Comparison of ENCODE assay signal across 16 cellular contexts in genomic region chr17:40058151-40058784, GRCh38. TPM values are rescaled to one million over a fixed set of nuclear protein-coding genes. Genes with fewer than 3 reads are reported as not detected.
DNase-seq lines count a peak whose midpoint lies in the region; ATAC-seq, FAIRE-seq and TF ChIP-seq lines count a peak whose summit lies in the region.
"Had no signal": no experiment of that assay in that cellular context is flagged by ENCODE, and none has a peak within 500 bp of the region (broad histone marks: within the 10 kb centered on the region; RNA-seq: fewer than 3 reads in every experiment).

No MANE protein-coding gene starts in this region.

- H2BK120ac ChIP-seq in mesendoderm (ENCODE audit: low read depth, low read length), result no peak overlapping the region

- no peak for FAIRE-seq in pancreas (lab: Jason Lieb, UNC)
- FAIRE-seq: GM12878, HTR-8/SVneo had no signal

- peak overlapping the region; percentile 18; the same call in 1 of the 2 replicates for H3K9ac ChIP-seq in GM23248
- H3K9ac ChIP-seq in skeletal muscle tissue (ENCODE audit: low read depth in 1 of 3, low read length in 3 of 3), result peak overlapping the region in 2 of 3 donors; percentile 14 to 36
- no peak overlapping the region for H3K9ac ChIP-seq in mesendoderm (ENCODE audit: low read length)

- DNase-seq in GM23248 (peak; percentile 41), astrocyte of the spinal cord (ENCODE audit: low read depth, low spot score) (peak; percentile 38), iris pigment epithelial cell (ENCODE audit: low read depth) (peak; percentile 48), mesendoderm (no peak), pancreas (no peak)
- no peak for DNase-seq in activated CD8-positive, alpha-beta memory T cell treated with anti-CD3 and anti-CD28 coated beads, Interleukin-2, amount 50 U/mL, for 48 hours
- DNase-seq: activated CD4-positive, alpha-beta T cell treated with anti-CD3 and anti-CD28 coated beads for 48 hours; CD8-positive, alpha-beta memory T cell; mammary epithelial cell; SIG-M5 had no signal

- no peak overlapping the region for H4K8ac ChIP-seq in mesendoderm (ENCODE audit: low read depth, low read length)

- 48 to 52% methylated on average over 8 of the region's 8 CpGs for WGBS in GM23248 (ENCODE audit: low coverage in 1 of 2, low lambda C conversion rate in 2 of 2, missing lambda C conversion rate in 2 of 2), 2 experiments
- no CpG with 5 or more reads among the region's 8 CpGs for WGBS in mesendoderm (ENCODE audit: extremely low coverage, insufficient coverage, low lambda C conversion rate)
- WGBS in pancreas, 2 donors, result 71 to 78% methylated on average over 8 of the region's 8 CpGs

- H2AFZ ChIP-seq in GM23248, result peak overlapping the region; percentile 75

- no peak overlapping the region for H2BK15ac ChIP-seq in mesendoderm (replicated peaks; ENCODE audit: low read depth)

- 0 out of 2 replicates have a peak, but pooled peaks cover 6% of the 10 kb centered on the region for H3F3A ChIP-seq in GM23248 (ENCODE audit: insufficient read depth)

- H3K4me3 ChIP-seq in GM23248 (0 out of 2 replicates have a peak overlapping the region, but pooled peaks have one; percentile 18), astrocyte of the spinal cord (ENCODE audit: low read depth, low read length) (no peak overlapping the region), skeletal muscle tissue (ENCODE audit: low read length in 3 of 3) (peak overlapping the region in 1 of 3 donors; percentile 35), mesendoderm (ENCODE audit: low read length) (no peak overlapping the region), pancreas (no peak overlapping the region)
- H3K4me3 ChIP-seq: GM12878 had no signal

- ATAC-seq in GM21529 (IDR thresholded peaks at IDR 0.05; ENCODE audit: unreplicated experiment) (no peak), pancreas (no peak)
- ATAC-seq: esophagus mucosa; GM12878; stimulated activated memory B cell treated with anti-CD40 and anti-IgM and Interleukin-4, amounts not matched to agents 10 μg/mL and 1 μg/mL and 100 μg/mL, for 72 hours had no signal

- intact Hi-C loops in pancreas (cut with DNase I), result no loop called here

- peaks cover 8% of the 10 kb centered on the region; the same call in 1 of the 2 replicates for H3K4me1 ChIP-seq in GM23248 (ENCODE audit: insufficient read depth)
- peaks cover 15 to 30% (median 16%) of the 10 kb centered on the region in 3 donors for H3K4me1 ChIP-seq in skeletal muscle tissue (ENCODE audit: control insufficient read depth in 3 of 3, insufficient read depth in 3 of 3, low read length in 3 of 3)
- peaks cover 2% of the 10 kb centered on the region for H3K4me1 ChIP-seq in mesendoderm (ENCODE audit: control insufficient read depth, low read depth, low read length)
- H3K4me1 ChIP-seq in pancreas, result peaks cover 0 to 7% (median 0%) of the 10 kb centered on the region in 3 donors

- H3K27ac ChIP-seq in GM23248, result no peak overlapping the region
- H3K27ac ChIP-seq in skeletal muscle tissue (ENCODE audit: low read depth, low read length), result peak overlapping the region; percentile 65
- H3K27ac ChIP-seq in mesendoderm (ENCODE audit: low read depth, low read length), result no peak overlapping the region
- no peak overlapping the region for H3K27ac ChIP-seq in pancreas

- H2AK5ac ChIP-seq in mesendoderm (ENCODE audit: low read length), result no peak overlapping the region

- H3K9me2 ChIP-seq in GM23248 (ENCODE audit: insufficient read depth), result no peaks in the 10 kb centered on the region

- in situ Hi-C loops in GM23248 (cut with MboI) (no loop called here), astrocyte of the spinal cord (cut with HindIII; ENCODE audit: low sequenced_read_pairs) (loop anchor here (25.0 kb wide), 1 partner anchor 129 kb away; the partner anchor contains the start of gene RAPGEFL1)

- H3K36me3 ChIP-seq in GM23248 (ENCODE audit: low read depth), result no peaks in the 10 kb centered on the region
- H3K36me3 ChIP-seq in skeletal muscle tissue (ENCODE audit: control insufficient read depth in 3 of 3, insufficient read depth in 3 of 3, low read length in 3 of 3), result peaks cover 0 to 3% (median 1%) of the 10 kb centered on the region in 3 donors
- H3K36me3 ChIP-seq in mesendoderm (ENCODE audit: control insufficient read depth, insufficient read depth, low read length), result no peaks in the 10 kb centered on the region
- no peaks in the 10 kb centered on the region for H3K36me3 ChIP-seq in pancreas

- H3K27me3 ChIP-seq in GM23248 (replicated peaks; ENCODE audit: insufficient read depth) (no peaks in the 10 kb centered on the region), skeletal muscle tissue (ENCODE audit: control insufficient read depth in 3 of 3, insufficient read depth in 3 of 3, low read length in 3 of 3) (no peaks in the 10 kb centered on the region), mesendoderm (ENCODE audit: insufficient read depth, low read length, poor library complexity) (no peaks in the 10 kb centered on the region), pancreas (no peaks in the 10 kb centered on the region)

- H2BK5ac ChIP-seq in mesendoderm (ENCODE audit: low read length), result no peak overlapping the region

- H3K56ac ChIP-seq in mesendoderm (ENCODE audit: low read length), result no peak overlapping the region

- peaks cover 14% of the 10 kb centered on the region for H3K79me2 ChIP-seq in GM23248 (ENCODE audit: insufficient read depth)
- H3K79me2 ChIP-seq in mesendoderm (ENCODE audit: control insufficient read depth, insufficient read depth, low read length), result no peaks in the 10 kb centered on the region

- no peak overlapping the region for H3K4ac ChIP-seq in mesendoderm (ENCODE audit: low read depth, low read length)

- H3K9me3 ChIP-seq in GM23248 (ENCODE audit: low read depth) (no peaks in the 10 kb centered on the region), skeletal muscle tissue (ENCODE audit: control insufficient read depth in 3 of 3, low read length in 3 of 3) (no peaks in the 10 kb centered on the region), pancreas (no peaks in the 10 kb centered on the region)

- H3K4me2 ChIP-seq in GM23248 (ENCODE audit: unreplicated experiment) (no peak overlapping the region), mesendoderm (ENCODE audit: low read length) (no peak overlapping the region)

- H4K20me1 ChIP-seq in GM23248 (ENCODE audit: insufficient read depth), result no peaks in the 10 kb centered on the region

- TF ChIP-seq CTCF in astrocyte of the spinal cord (IDR thresholded peaks at IDR 0.05; ENCODE audit: low read depth, low read length), result no peak
- TF ChIP-seq CTCF in pancreas (IDR thresholded peaks at IDR 0.05), result no peak

- no peak overlapping the region for H3K23ac ChIP-seq in mesendoderm (ENCODE audit: low read length)

- H3K18ac ChIP-seq in mesendoderm (ENCODE audit: low read length), result no peak overlapping the region

- no peaks in the 10 kb centered on the region for H3K79me1 ChIP-seq in mesendoderm (ENCODE audit: low read length)

- H4K5ac ChIP-seq in mesendoderm (ENCODE audit: low read length), result no peak overlapping the region

RNA-seq across cellular contexts. Expression of gene MED24, which starts 4.1 kb away (rescaled TPM):
- 35.3 and 37.3 TPM in 2 replicates for total RNA-seq in GM23248 (2014; rRNA removed; shearing (Covaris generic))
- polyA plus RNA-seq in GM23248 (2016; fragmentation: Nextera tagmentation; extraction: Ambion mirVana) (33.6 and 35.2 TPM in 2 replicates), pancreas (10 to 100 TPM; 58.5 to 60.1 TPM)
- total RNA-seq in skeletal muscle tissue (25.6 TPM), pancreas (10 to 100 TPM; 22.1 to 43.7 (median 29.1) TPM)
- 54.7 TPM for polyA plus RNA-seq in mesendoderm (2013, experiment 1 of 2)
- polyA plus RNA-seq in mesendoderm (2013, experiment 2 of 2), result 54.0 TPM

RNA-seq across cellular contexts. Expression of gene THRA, which starts 4.5 kb away (rescaled TPM):
- total RNA-seq in GM23248 (2014; rRNA removed; shearing (Covaris generic)), result 33.3 and 36.2 TPM in 2 replicates
- polyA plus RNA-seq in GM23248 (2016; fragmentation: Nextera tagmentation; extraction: Ambion mirVana) (15.8 and 16.4 TPM in 2 replicates), pancreas (10 to 100 TPM; 22.4 to 35.7 TPM)
- total RNA-seq in skeletal muscle tissue (30.8 TPM), pancreas (10 to 100 TPM; 13.8 to 28.1 (median 20.6) TPM)
- polyA plus RNA-seq in mesendoderm (2013, experiment 1 of 2), result 2.5 TPM
- 2.9 TPM for polyA plus RNA-seq in mesendoderm (2013, experiment 2 of 2)

RNA-seq across cellular contexts. Expression of gene NR1D1, which starts 42.1 kb away (rescaled TPM):
- total RNA-seq in GM23248 (2014; rRNA removed; shearing (Covaris generic)), result 0.76 and 2.4 TPM in 2 replicates
- polyA plus RNA-seq in GM23248 (2016; fragmentation: Nextera tagmentation; extraction: Ambion mirVana) (4.6 and 5.4 TPM in 2 replicates), pancreas (10 to 100 TPM; 11.0 to 17.5 TPM)
- total RNA-seq in skeletal muscle tissue (1.0 TPM), pancreas (10 to 100 TPM in 4 of 6 donors, 1 to 10 TPM in 2; 4.8 to 16.6 (median 11.2) TPM)
- 2.3 TPM for polyA plus RNA-seq in mesendoderm (2013, experiment 1 of 2)
- polyA plus RNA-seq in mesendoderm (2013, experiment 2 of 2), result 2.5 TPM

RNA-seq across cellular contexts. Expression of gene CSF3, which starts 43.0 kb away (rescaled TPM):
- not detected in 2 replicates for total RNA-seq in GM23248 (2014; rRNA removed; shearing (Covaris generic))
- 0.13 TPM in 1 of 2 replicates, not detected in the other for polyA plus RNA-seq in GM23248 (2016; fragmentation: Nextera tagmentation; extraction: Ambion mirVana)
- 0.52 TPM for total RNA-seq in skeletal muscle tissue
- 0.04 TPM for polyA plus RNA-seq in mesendoderm (2013, experiment 1 of 2)
- 0.04 TPM for polyA plus RNA-seq in mesendoderm (2013, experiment 2 of 2)
- total RNA-seq in pancreas, result under 1 TPM in 2 of 6 donors, not detected in 4; 0.16 to 0.20 TPM
- 1 to 10 TPM in 1 of 2 donors, under 1 TPM in 1; 0.27 to 3.5 TPM for polyA plus RNA-seq in pancreas
- total RNA-seq: CD8-positive, alpha-beta memory T cell had no signal
- polyA plus RNA-seq: CD8-positive, alpha-beta memory T cell had no signal

Comparison
In these comparisons a context has a peak if more than half of its experiments do, and no peak if none do; other contexts are left out.
1. DNase-seq: peak in GM23248 (single experiment), astrocyte of the spinal cord (single experiment) and iris pigment epithelial cell (single experiment); none in mesendoderm (single experiment), pancreas (0 of 6) and activated CD8-positive, alpha-beta memory T cell treated with anti-CD3 and anti-CD28 coated beads, Interleukin-2, amount 50 U/mL, for 48 hours (single experiment).